In genomic region chr18:13611058-13611615, GRCh38 we compare ENCODE assay signal across 8 cellular contexts.
DNase-seq lines count a peak whose midpoint lies in the region; TF ChIP-seq lines count a peak whose summit lies in the region.

No MANE protein-coding gene starts in this region.

- TF ChIP-seq CTCF in MCF 10A (IDR thresholded peaks at IDR 0.05; ENCODE audit: unreplicated experiment) (no peak), thyroid gland (IDR thresholded peaks at IDR 0.05) (no peak)

- DNase-seq in activated naive CD4-positive, alpha-beta T cell (lab: John Stamatoyannopoulos, UW), result no peak
- no peak for DNase-seq in Jurkat, Clone E6-1 (ENCODE audit: low read depth, low spot score)
- DNase-seq in MCF 10A (ENCODE audit: unreplicated experiment) (no peak), kidney tubule cell (ENCODE audit: low spot score) (peak; percentile 30), NCI-H2029 (lab: John Stamatoyannopoulos, UW) (no peak), thyroid gland (no peak)

- H3K9me3 Mint-ChIP-seq in activated naive CD4-positive, alpha-beta T cell treated with anti-CD3 and anti-CD28 coated beads, Interleukin-2, amount 50 U/mL, for 24 hours, result no peaks in the 10 kb centered on the region
- no peaks in the 10 kb centered on the region for H3K9me3 Mint-ChIP-seq in MCF 10A (ENCODE audit: unreplicated experiment)

- H3K4me1 ChIP-seq in stomach smooth muscle (ENCODE audit: control insufficient read depth, insufficient read depth, low read length) (peaks cover 32% of the 10 kb centered on the region), thyroid gland (peaks cover 0 to 42% of the 10 kb centered on the region in 2 donors)

- H3K27ac ChIP-seq in stomach smooth muscle (ENCODE audit: low read length) (peak overlapping the region; percentile 96), thyroid gland (peak overlapping the region in 1 of 3 donors; percentile 53)

- BruUV-seq in MCF 10A (replicated peaks; lab: Mats Ljungman, UMichigan), result no TSS peak

- peaks cover 67% of the 10 kb centered on the region for H3K4me1 Mint-ChIP-seq in activated naive CD4-positive, alpha-beta T cell treated with anti-CD3 and anti-CD28 coated beads, Interleukin-2, amount 50 U/mL, for 24 hours
- peaks cover 6% of the 10 kb centered on the region for H3K4me1 Mint-ChIP-seq in MCF 10A (ENCODE audit: insufficient read depth, unreplicated experiment)

- peak overlapping the region; percentile 61 to 78 for H3K9ac ChIP-seq in stomach smooth muscle (ENCODE audit: low read length in 2 of 2)

- POLR2A ChIA-PET in MCF 10A (lab: Yijun Ruan, JAX), result no interaction called here

- H3K27me3 ChIP-seq in stomach smooth muscle (ENCODE audit: control insufficient read depth in 1 of 2, insufficient read depth in 2 of 2, low read length in 2 of 2), result no peaks in the 10 kb centered on the region
- H3K27me3 ChIP-seq in thyroid gland, result no peaks in the 10 kb centered on the region

- CTCF ChIA-PET in MCF 10A (lab: Yijun Ruan, JAX), result no interaction called here

- peak overlapping the region; percentile 83 for H3K4me3 Mint-ChIP-seq in activated naive CD4-positive, alpha-beta T cell treated with anti-CD3 and anti-CD28 coated beads, Interleukin-2, amount 50 U/mL, for 24 hours
- H3K4me3 Mint-ChIP-seq in MCF 10A (ENCODE audit: unreplicated experiment), result peak overlapping the region; percentile 30

- no peaks in the 10 kb centered on the region for H3K36me3 ChIP-seq in stomach smooth muscle (ENCODE audit: control insufficient read depth in 2 of 2, insufficient read depth in 2 of 2, low read length in 2 of 2)
- no peaks in the 10 kb centered on the region for H3K36me3 ChIP-seq in thyroid gland

- WGBS in thyroid gland, 2 donors, result 61% methylated on average over 15 of the region's 15 CpGs

- H3K27me3 Mint-ChIP-seq in activated naive CD4-positive, alpha-beta T cell treated with anti-CD3 and anti-CD28 coated beads, Interleukin-2, amount 50 U/mL, for 24 hours, result no peaks in the 10 kb centered on the region
- peaks cover 42% of the 10 kb centered on the region for H3K27me3 Mint-ChIP-seq in MCF 10A (ENCODE audit: insufficient read depth, unreplicated experiment)

- no peaks in the 10 kb centered on the region for H3K9me3 ChIP-seq in stomach smooth muscle (ENCODE audit: control insufficient read depth in 2 of 2, low read length in 2 of 2)
- H3K9me3 ChIP-seq in thyroid gland, result no peaks in the 10 kb centered on the region

- intact Hi-C loops in MCF 10A (cut with micrococcal nuclease) (loop anchor here (10.0 kb wide), 1 partner anchor 396 kb away; the partner anchor contains the start of gene LDLRAD4), thyroid gland (cut with DNase I) (loop anchor here (10.0 kb wide), 1 partner anchor 46 kb away; no protein-coding TSS in a partner anchor)

- TF ChIP-seq POLR2A in thyroid gland (IDR thresholded peaks at IDR 0.05), result no peak

- peak overlapping the region; percentile 67 for H3K4me3 ChIP-seq in Jurkat, Clone E6-1 (ENCODE audit: low read length)
- H3K4me3 ChIP-seq in stomach smooth muscle (ENCODE audit: low read length in 2 of 2) (peak overlapping the region; percentile 61 to 78), thyroid gland (replicated peaks in 1 of 3) (peak overlapping the region in 1 of 3 donors; percentile 4)

- peak overlapping the region; percentile 63 for H3K27ac Mint-ChIP-seq in activated naive CD4-positive, alpha-beta T cell treated with anti-CD3 and anti-CD28 coated beads, Interleukin-2, amount 50 U/mL, for 24 hours
- H3K27ac Mint-ChIP-seq in MCF 10A (ENCODE audit: low read depth, unreplicated experiment), result peak overlapping the region; percentile 39

- H3K36me3 Mint-ChIP-seq in activated naive CD4-positive, alpha-beta T cell treated with anti-CD3 and anti-CD28 coated beads, Interleukin-2, amount 50 U/mL, for 24 hours, result no peaks in the 10 kb centered on the region
- H3K36me3 Mint-ChIP-seq in MCF 10A (ENCODE audit: insufficient read depth, unreplicated experiment), result no peaks in the 10 kb centered on the region
